8 cellular contexts compared by ENCODE assay signal in genomic region chr7:34675749-34676374, GRCh38. TPM values are rescaled to one million over a fixed set of nuclear protein-coding genes. Genes with fewer than 3 reads are reported as not detected.
DNase-seq lines count a peak whose midpoint lies in the region; ATAC-seq and TF ChIP-seq lines count a peak whose summit lies in the region.

No MANE protein-coding gene starts in this region.

- no peaks in the 10 kb centered on the region for H3K36me3 Mint-ChIP-seq in activated naive CD8-positive, alpha-beta T cell treated with anti-CD3 and anti-CD28 coated beads, Interleukin-2, amount 50 U/mL, for 24 hours (ENCODE audit: low read depth)

- 60% methylated on average over 1 of the region's 2 CpGs for WGBS in right lobe of liver (ENCODE audit: insufficient coverage, low coverage, low lambda C conversion rate, missing lambda C conversion rate)

- DNase-seq in DMS153 (lab: John Stamatoyannopoulos, UW) (peak; percentile 14), DMS153 treated with DMSO at 0.1 percent for 48 hours (lab: John Stamatoyannopoulos, UW; ENCODE audit: unreplicated experiment) (no peak), HuH-7 (ENCODE audit: low spot score) (peak; percentile 17), right lobe of liver (no peak), mesenteric fat pad (ENCODE audit: low spot score) (no peak)
- peak; percentile 2 for DNase-seq in activated naive CD8-positive, alpha-beta T cell treated with anti-CD3 and anti-CD28 coated beads, Interleukin-2, amount 50 U/mL, for 24 hours

- TF ChIP-seq POLR2A in right lobe of liver (IDR thresholded peaks at IDR 0.05) = no peak

- intact Hi-C loops in right lobe of liver (cut with DNase I) = loop anchor here in 1 of 2 donors (10.0 kb wide), 1 partner anchor 79 kb away; no protein-coding TSS in a partner anchor

- no peaks in the 10 kb centered on the region for H3K9me3 ChIP-seq in right lobe of liver

- no peaks in the 10 kb centered on the region for H3K9me3 Mint-ChIP-seq in activated naive CD8-positive, alpha-beta T cell treated with anti-CD3 and anti-CD28 coated beads, Interleukin-2, amount 50 U/mL, for 24 hours

- ATAC-seq in GM19463 (IDR thresholded peaks at IDR 0.05; ENCODE audit: unreplicated experiment) (peak; percentile 82), right lobe of liver (peak in 2 of 4 donors; percentile 55 to 57), GM18498 (IDR thresholded peaks at IDR 0.05; ENCODE audit: unreplicated experiment) (no peak)
- no peak for ATAC-seq in activated naive CD8-positive, alpha-beta T cell treated with anti-CD3 and anti-CD28 coated beads, Interleukin-2, amount 50 U/mL, for 24 hours

- H3K4me1 Mint-ChIP-seq in activated naive CD8-positive, alpha-beta T cell treated with anti-CD3 and anti-CD28 coated beads, Interleukin-2, amount 50 U/mL, for 24 hours = no peaks in the 10 kb centered on the region

- H3K27me3 Mint-ChIP-seq in activated naive CD8-positive, alpha-beta T cell treated with anti-CD3 and anti-CD28 coated beads, Interleukin-2, amount 50 U/mL, for 24 hours = no peaks in the 10 kb centered on the region

- H3K4me3 ChIP-seq in right lobe of liver = no peak overlapping the region

- H3K27me3 ChIP-seq in right lobe of liver = no peaks in the 10 kb centered on the region

- no peaks in the 10 kb centered on the region for H3K4me1 ChIP-seq in right lobe of liver

- TF ChIP-seq CTCF in right lobe of liver (IDR thresholded peaks at IDR 0.05) = peak; percentile 37 to 53 (median 44)

- H3K27ac ChIP-seq in right lobe of liver = no peak overlapping the region

- H3K4me3 Mint-ChIP-seq in activated naive CD8-positive, alpha-beta T cell treated with anti-CD3 and anti-CD28 coated beads, Interleukin-2, amount 50 U/mL, for 24 hours = no peak overlapping the region

- H3K27ac Mint-ChIP-seq in activated naive CD8-positive, alpha-beta T cell treated with anti-CD3 and anti-CD28 coated beads, Interleukin-2, amount 50 U/mL, for 24 hours = no peak overlapping the region

- no peaks in the 10 kb centered on the region for H3K36me3 ChIP-seq in right lobe of liver

RNA-seq across cellular contexts. Expression of gene NPSR1, which starts 17.8 kb away (rescaled TPM):
- total RNA-seq in right lobe of liver = not detected
- not detected for total RNA-seq in mesenteric fat pad

Comparison
In these comparisons a context has a peak if more than half of its experiments do, and no peak if none do; other contexts are left out.
1. DNase-seq: peak in DMS153 (single experiment), HuH-7 (single experiment) and activated naive CD8-positive, alpha-beta T cell treated with anti-CD3 and anti-CD28 coated beads, Interleukin-2, amount 50 U/mL, for 24 hours (single experiment); none in DMS153 treated with DMSO at 0.1 percent for 48 hours (single experiment), right lobe of liver (0 of 3) and mesenteric fat pad (single experiment).